In the genomic region with DNA sequence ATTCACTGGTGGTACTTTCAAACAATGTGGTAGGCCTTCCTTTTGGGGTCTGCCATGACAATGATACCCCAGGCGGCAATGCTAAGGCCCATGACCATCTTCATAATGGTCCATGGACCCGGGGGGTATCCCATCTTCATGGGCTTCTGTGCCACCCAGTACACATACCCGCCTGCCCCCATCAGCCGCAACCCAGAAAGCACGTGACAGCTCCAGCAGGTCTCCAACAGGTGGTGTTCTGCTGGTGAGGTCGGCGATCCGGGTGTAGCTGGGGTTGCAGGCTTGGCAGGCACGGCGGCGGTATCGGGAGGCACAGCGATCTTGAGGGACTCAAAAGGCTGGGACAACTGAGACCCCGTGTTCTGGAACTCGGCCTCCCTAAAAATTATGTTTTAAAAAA, we compare ENCODE assay signal across 25 cellular contexts.
DNase-seq lines count a peak whose midpoint lies in the region; ATAC-seq, FAIRE-seq and TF ChIP-seq lines count a peak whose summit lies in the region.
"Had no signal": no experiment of that assay in that cellular context is flagged by ENCODE, and none has a peak within 500 bp of the region (broad histone marks: within the 10 kb centered on the region; RNA-seq: fewer than 3 reads in every experiment).

No MANE protein-coding gene starts in this region.

- TF ChIP-seq POLR2A in sigmoid colon (IDR thresholded peaks at IDR 0.05) = no peak

- no peaks in the 10 kb centered on the region for H3K36me3 Mint-ChIP-seq in effector memory CD8-positive, alpha-beta T cell (ENCODE audit: insufficient read depth)
- H3K36me3 Mint-ChIP-seq: stimulated activated effector memory CD8-positive, alpha-beta T cell treated with anti-CD3 and anti-CD28 coated beads, Interleukin-12 subunit alpha, Interleukin-12 subunit beta, amount 100 ng/mL, for 72 hours had no signal

- H3K4me1 Mint-ChIP-seq in effector memory CD8-positive, alpha-beta T cell (ENCODE audit: low read depth in 2 of 2) = no peaks in the 10 kb centered on the region
- H3K4me1 Mint-ChIP-seq: activated naive CD8-positive, alpha-beta T cell treated with anti-CD3 and anti-CD28 coated beads, Interleukin-2, amount 50 U/mL, for 24 hours; stimulated activated effector memory CD8-positive, alpha-beta T cell treated with anti-CD3 and anti-CD28 coated beads, Interleukin-12 subunit alpha, Interleukin-12 subunit beta, amount 100 ng/mL, for 72 hours had no signal

- H3K36me3 ChIP-seq in RWPE2 (ENCODE audit: low read depth) = no peaks in the 10 kb centered on the region
- H3K36me3 ChIP-seq in kidney (ENCODE audit: control insufficient read depth in 1 of 2, insufficient read depth in 2 of 2, low read length in 2 of 2) = no peaks in the 10 kb centered on the region
- no peaks in the 10 kb centered on the region for H3K36me3 ChIP-seq in sigmoid colon
- H3K36me3 ChIP-seq: gastrocnemius medialis, uterus had no signal

- H3K27me3 ChIP-seq in RWPE2 (ENCODE audit: insufficient read depth, poor library complexity, severe bottlenecking) (no peaks in the 10 kb centered on the region), sigmoid colon (no peaks in the 10 kb centered on the region)
- H3K27me3 ChIP-seq: body of pancreas, gastrocnemius medialis, uterus had no signal

- intact Hi-C loops in kidney (cut with DNase I) (no loop called here), sigmoid colon (cut with DNase I) (no loop called here)

- TF ChIP-seq CTCF in RWPE2 (IDR thresholded peaks at IDR 0.05; ENCODE audit: poor library complexity, severe bottlenecking) = no peak
- no peak for TF ChIP-seq CTCF in kidney (IDR thresholded peaks at IDR 0.05; ENCODE audit: borderline replicate concordance, extremely low read depth, insufficient read depth)
- TF ChIP-seq CTCF in sigmoid colon (IDR thresholded peaks at IDR 0.05) = no peak

- H3K9ac ChIP-seq in kidney (ENCODE audit: low read length in 2 of 2) = no peak overlapping the region

- H3K4me3 ChIP-seq in RWPE2 (ENCODE audit: severe bottlenecking) (no peak overlapping the region), kidney (ENCODE audit: low read length in 2 of 2) (no peak overlapping the region), sigmoid colon (no peak overlapping the region)
- H3K4me3 ChIP-seq: body of pancreas, gastrocnemius medialis, psoas muscle, SK-N-MC, uterus had no signal

- H3K9me3 ChIP-seq in RWPE2 (ENCODE audit: severe bottlenecking) = peaks cover 48% of the 10 kb centered on the region
- H3K9me3 ChIP-seq in kidney (ENCODE audit: control insufficient read depth in 1 of 2, low read length in 2 of 2) = peaks cover 0 to 11% of the 10 kb centered on the region in 2 donors
- H3K9me3 ChIP-seq in sigmoid colon = peaks cover 5 to 19% (median 9%) of the 10 kb centered on the region in 4 donors

- H3K27me3 Mint-ChIP-seq in effector memory CD8-positive, alpha-beta T cell = no peaks in the 10 kb centered on the region
- H3K27me3 Mint-ChIP-seq: activated naive CD8-positive, alpha-beta T cell treated with anti-CD3 and anti-CD28 coated beads, Interleukin-2, amount 50 U/mL, for 24 hours had no signal

- no peak overlapping the region for H3K27ac ChIP-seq in RWPE2 (ENCODE audit: poor library complexity, severe bottlenecking)
- no peak overlapping the region for H3K27ac ChIP-seq in kidney (ENCODE audit: low read depth in 2 of 2, low read length in 2 of 2)
- H3K27ac ChIP-seq in sigmoid colon = no peak overlapping the region
- H3K27ac ChIP-seq: body of pancreas, gastrocnemius medialis, psoas muscle, SK-N-MC, uterus had no signal

- WGBS in sigmoid colon, 2 donors = 91 to 92% methylated on average over 15 of the region's 15 CpGs

- H3K4me3 Mint-ChIP-seq in effector memory CD8-positive, alpha-beta T cell = no peak overlapping the region
- H3K4me3 Mint-ChIP-seq: activated naive CD8-positive, alpha-beta T cell treated with anti-CD3 and anti-CD28 coated beads, Interleukin-2, amount 50 U/mL, for 24 hours; stimulated activated effector memory CD8-positive, alpha-beta T cell treated with anti-CD3 and anti-CD28 coated beads, Interleukin-12 subunit alpha, Interleukin-12 subunit beta, amount 100 ng/mL, for 72 hours; T-helper 1 cell treated with Interleukin-12 subunit alpha and Interleukin-12 subunit beta and Interleukin-4 antibody, amounts not matched to agents 30 μg/mL and 1 μg/mL, for 36 hours had no signal

- no peak for ATAC-seq in RWPE2 (ENCODE audit: low read depth)
- ATAC-seq in effector memory CD8-positive, alpha-beta T cell (replicated peaks) = no peak
- ATAC-seq: activated naive CD8-positive, alpha-beta T cell treated with anti-CD3 and anti-CD28 coated beads, Interleukin-2, amount 50 U/mL, for 24 hours; body of pancreas; gastrocnemius medialis; psoas muscle; stimulated activated effector memory CD8-positive, alpha-beta T cell treated with anti-CD3 and anti-CD28 coated beads, Interleukin-12 subunit alpha, Interleukin-12 subunit beta, amount 100 ng/mL, for 72 hours had no signal

- DNase-seq in activated effector memory CD4-positive, alpha-beta T cell treated with anti-CD3 and anti-CD28 coated beads, Interleukin-2, amount 50 U/mL, for 16 hours = peak; percentile 50
- DNase-seq in activated effector memory CD4-positive, alpha-beta T cell treated with Interleukin-2 at 50 U/mL for 16 hours = no peak
- peak; percentile 67 for DNase-seq in RWPE2 (ENCODE audit: low spot score)
- DNase-seq in kidney = peak; percentile 54
- peak; percentile 42 for DNase-seq in sigmoid colon
- no peak for DNase-seq in NCI-H2107 (lab: John Stamatoyannopoulos, UW)
- DNase-seq in NCI-H2081 (lab: John Stamatoyannopoulos, UW) = no peak
- no peak for DNase-seq in effector memory CD8-positive, alpha-beta T cell
- DNase-seq: activated CD4-positive, alpha-beta T cell treated with anti-CD3 and anti-CD28 coated beads for 48 hours; activated naive CD8-positive, alpha-beta T cell treated with anti-CD3 and anti-CD28 coated beads, Interleukin-2, amount 50 U/mL, for 24 hours; COR-L47; DND-41; gastrocnemius medialis; GOT3; Karpas-422; NCI-H1694 treated with DMSO at 0.1 percent for 48 hours; NCI-H69; stimulated activated CD4-positive, alpha-beta T cell treated with anti-CD3 and anti-CD28 coated beads, Interleukin-2, amount 100 ng/mL, for 48 hours had no signal

- H3K4me1 ChIP-seq in RWPE2 (ENCODE audit: insufficient read depth, poor library complexity, severe bottlenecking) (no peaks in the 10 kb centered on the region), kidney (ENCODE audit: control insufficient read depth in 1 of 2, insufficient read depth in 1 of 2, low read depth in 1 of 2, low read length in 2 of 2) (no peaks in the 10 kb centered on the region), sigmoid colon (no peaks in the 10 kb centered on the region)
- H3K4me1 ChIP-seq: body of pancreas, gastrocnemius medialis, psoas muscle, uterus had no signal

- no peak for TF ChIP-seq EP300 in sigmoid colon (IDR thresholded peaks at IDR 0.05)

- H3K9me3 Mint-ChIP-seq in effector memory CD8-positive, alpha-beta T cell = peaks cover 0 to 2% of the 10 kb centered on the region in 2 donors

- no peak for FAIRE-seq in kidney (lab: Jason Lieb, UNC)
- FAIRE-seq: islet of Langerhans had no signal

- no peak overlapping the region for H3K27ac Mint-ChIP-seq in effector memory CD8-positive, alpha-beta T cell
- H3K27ac Mint-ChIP-seq: activated naive CD8-positive, alpha-beta T cell treated with anti-CD3 and anti-CD28 coated beads, Interleukin-2, amount 50 U/mL, for 24 hours; stimulated activated effector memory CD8-positive, alpha-beta T cell treated with anti-CD3 and anti-CD28 coated beads, Interleukin-12 subunit alpha, Interleukin-12 subunit beta, amount 100 ng/mL, for 72 hours; T-helper 1 cell treated with Interleukin-12 subunit alpha and Interleukin-12 subunit beta and Interleukin-4 antibody, amounts not matched to agents 30 μg/mL and 1 μg/mL, for 36 hours had no signal

Comparison
In these comparisons a context has a peak if more than half of its experiments do, and no peak if none do; other contexts are left out.
1. DNase-seq: peak in activated effector memory CD4-positive, alpha-beta T cell treated with anti-CD3 and anti-CD28 coated beads, Interleukin-2, amount 50 U/mL, for 16 hours (single experiment), RWPE2 (single experiment), kidney (single experiment) and sigmoid colon (single experiment); none in activated effector memory CD4-positive, alpha-beta T cell treated with Interleukin-2 at 50 U/mL for 16 hours (single experiment), NCI-H2107 (single experiment), NCI-H2081 (0 of 2) and effector memory CD8-positive, alpha-beta T cell (0 of 3).